ENCODE assay signal across 2 cellular contexts in the genomic region with DNA sequence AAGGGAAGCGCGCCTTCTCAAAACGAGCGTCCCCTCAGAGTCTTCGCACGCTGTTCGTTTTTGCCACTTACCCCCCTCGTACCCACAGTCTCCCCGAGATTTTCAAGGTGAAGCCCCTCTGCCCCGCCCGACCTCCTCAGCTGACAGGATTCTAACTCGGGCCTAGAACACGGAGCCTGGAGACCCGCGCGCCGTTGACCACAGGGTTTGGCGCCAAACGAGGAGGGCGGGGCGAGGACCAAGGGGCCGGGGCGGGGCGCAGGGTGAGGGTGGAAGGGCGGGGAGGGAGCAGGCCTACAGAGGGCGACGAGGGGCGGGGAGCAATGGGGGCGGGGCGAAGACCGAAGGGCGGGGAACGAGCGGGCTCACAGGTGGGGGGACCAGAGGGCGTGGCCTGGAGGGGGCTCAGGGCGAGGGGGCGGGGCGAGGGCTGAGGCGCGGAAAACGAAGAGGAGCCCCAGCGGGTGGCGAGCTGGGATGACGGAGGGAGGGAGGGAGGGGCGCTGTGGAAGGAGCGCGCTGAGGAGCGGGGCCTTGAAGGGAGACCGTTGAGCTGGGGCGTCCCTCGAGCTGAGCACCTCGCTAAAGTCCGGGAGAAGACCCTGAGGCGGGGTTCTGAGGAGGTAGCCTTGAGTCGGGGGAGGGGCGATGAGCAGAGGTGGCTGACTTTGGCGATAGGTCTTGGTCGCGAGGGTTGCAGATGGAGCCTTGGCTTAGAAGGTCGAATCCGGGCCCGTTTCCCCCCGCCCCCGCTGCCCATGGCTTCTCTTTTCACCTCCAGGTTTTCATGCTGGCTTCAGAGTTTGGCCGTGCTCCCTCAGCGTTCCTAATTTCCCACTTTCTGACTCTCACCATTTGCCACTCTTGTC.
A peak's percentile ranks its signal among the peaks of the same experiment; 100 is the strongest.
TF ChIP-seq lines count a peak whose summit lies in the region.

A gene with protein sequence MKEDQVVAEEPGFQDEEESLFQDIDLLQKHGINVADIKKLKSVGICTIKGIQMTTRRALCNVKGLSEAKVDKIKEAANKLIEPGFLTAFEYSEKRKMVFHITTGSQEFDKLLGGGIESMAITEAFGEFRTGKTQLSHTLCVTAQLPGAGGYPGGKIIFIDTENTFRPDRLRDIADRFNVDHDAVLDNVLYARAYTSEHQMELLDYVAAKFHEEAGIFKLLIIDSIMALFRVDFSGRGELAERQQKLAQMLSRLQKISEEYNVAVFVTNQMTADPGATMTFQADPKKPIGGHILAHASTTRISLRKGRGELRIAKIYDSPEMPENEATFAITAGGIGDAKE (minus strand): TSS at position 212 of the 869 bp plus-strand sequence. CDS start 1,927 bp downstream, outside the sequence.

TF ChIP-seq in HEK293, 187 proteins besides CTCF, POLR2A, EP300 and RAD21 (continued from another document and continues in another):
- TF ChIP-seq, protein P1, sequence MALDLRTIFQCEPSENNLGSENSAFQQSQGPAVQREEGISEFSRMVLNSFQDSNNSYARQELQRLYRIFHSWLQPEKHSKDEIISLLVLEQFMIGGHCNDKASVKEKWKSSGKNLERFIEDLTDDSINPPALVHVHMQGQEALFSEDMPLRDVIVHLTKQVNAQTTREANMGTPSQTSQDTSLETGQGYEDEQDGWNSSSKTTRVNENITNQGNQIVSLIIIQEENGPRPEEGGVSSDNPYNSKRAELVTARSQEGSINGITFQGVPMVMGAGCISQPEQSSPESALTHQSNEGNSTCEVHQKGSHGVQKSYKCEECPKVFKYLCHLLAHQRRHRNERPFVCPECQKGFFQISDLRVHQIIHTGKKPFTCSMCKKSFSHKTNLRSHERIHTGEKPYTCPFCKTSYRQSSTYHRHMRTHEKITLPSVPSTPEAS (tag by site-specific recombination; IDR thresholded peaks at IDR 0.05): 0 out of 2 replicates have a peak, but pooled peaks have one; percentile 8
- peak; percentile 61; the same call in 1 of the 2 replicates for TF ChIP-seq YY1 (tag by site-specific recombination; IDR thresholded peaks at IDR 0.05)
- no peak; the same call in 1 of the 2 replicates for TF ChIP-seq ZNF394 (tag by site-specific recombination; IDR thresholded peaks at IDR 0.05; ENCODE audit: borderline replicate concordance)
- 0 out of 2 replicates have a peak, but pooled peaks have one; percentile 54 for TF ChIP-seq ZFP37 (tag by site-specific recombination; IDR thresholded peaks at IDR 0.05)
- TF ChIP-seq SP2 (tag by site-specific recombination; IDR thresholded peaks at IDR 0.05): peak; percentile 58
- TF ChIP-seq, protein P2, sequence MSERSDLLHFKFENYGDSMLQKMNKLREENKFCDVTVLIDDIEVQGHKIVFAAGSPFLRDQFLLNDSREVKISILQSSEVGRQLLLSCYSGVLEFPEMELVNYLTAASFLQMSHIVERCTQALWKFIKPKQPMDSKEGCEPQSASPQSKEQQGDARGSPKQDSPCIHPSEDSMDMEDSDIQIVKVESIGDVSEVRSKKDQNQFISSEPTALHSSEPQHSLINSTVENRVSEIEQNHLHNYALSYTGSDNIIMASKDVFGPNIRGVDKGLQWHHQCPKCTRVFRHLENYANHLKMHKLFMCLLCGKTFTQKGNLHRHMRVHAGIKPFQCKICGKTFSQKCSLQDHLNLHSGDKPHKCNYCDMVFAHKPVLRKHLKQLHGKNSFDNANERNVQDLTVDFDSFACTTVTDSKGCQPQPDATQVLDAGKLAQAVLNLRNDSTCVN (tag by site-specific recombination; optimal IDR thresholded peaks at IDR 0.05): peak; percentile 69
- peak; percentile 52; the same call in 1 of the 2 replicates for TF ChIP-seq ZNF184 (tag by site-specific recombination; IDR thresholded peaks at IDR 0.05)
- no peak for TF ChIP-seq REPIN1 (tag by site-specific recombination; IDR thresholded peaks at IDR 0.05; ENCODE audit: low read depth)
- TF ChIP-seq, protein P3, sequence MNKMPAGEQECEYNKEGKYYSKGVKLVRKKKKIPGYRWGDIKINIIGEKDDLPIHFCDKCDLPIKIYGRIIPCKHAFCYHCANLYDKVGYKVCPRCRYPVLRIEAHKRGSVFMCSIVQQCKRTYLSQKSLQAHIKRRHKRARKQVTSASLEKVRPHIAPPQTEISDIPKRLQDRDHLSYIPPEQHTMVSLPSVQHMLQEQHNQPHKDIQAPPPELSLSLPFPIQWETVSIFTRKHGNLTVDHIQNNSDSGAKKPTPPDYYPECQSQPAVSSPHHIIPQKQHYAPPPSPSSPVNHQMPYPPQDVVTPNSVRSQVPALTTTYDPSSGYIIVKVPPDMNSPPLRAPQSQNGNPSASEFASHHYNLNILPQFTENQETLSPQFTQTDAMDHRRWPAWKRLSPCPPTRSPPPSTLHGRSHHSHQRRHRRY (tag by site-specific recombination; IDR thresholded peaks at IDR 0.05): no peak
- TF ChIP-seq, protein P4, sequence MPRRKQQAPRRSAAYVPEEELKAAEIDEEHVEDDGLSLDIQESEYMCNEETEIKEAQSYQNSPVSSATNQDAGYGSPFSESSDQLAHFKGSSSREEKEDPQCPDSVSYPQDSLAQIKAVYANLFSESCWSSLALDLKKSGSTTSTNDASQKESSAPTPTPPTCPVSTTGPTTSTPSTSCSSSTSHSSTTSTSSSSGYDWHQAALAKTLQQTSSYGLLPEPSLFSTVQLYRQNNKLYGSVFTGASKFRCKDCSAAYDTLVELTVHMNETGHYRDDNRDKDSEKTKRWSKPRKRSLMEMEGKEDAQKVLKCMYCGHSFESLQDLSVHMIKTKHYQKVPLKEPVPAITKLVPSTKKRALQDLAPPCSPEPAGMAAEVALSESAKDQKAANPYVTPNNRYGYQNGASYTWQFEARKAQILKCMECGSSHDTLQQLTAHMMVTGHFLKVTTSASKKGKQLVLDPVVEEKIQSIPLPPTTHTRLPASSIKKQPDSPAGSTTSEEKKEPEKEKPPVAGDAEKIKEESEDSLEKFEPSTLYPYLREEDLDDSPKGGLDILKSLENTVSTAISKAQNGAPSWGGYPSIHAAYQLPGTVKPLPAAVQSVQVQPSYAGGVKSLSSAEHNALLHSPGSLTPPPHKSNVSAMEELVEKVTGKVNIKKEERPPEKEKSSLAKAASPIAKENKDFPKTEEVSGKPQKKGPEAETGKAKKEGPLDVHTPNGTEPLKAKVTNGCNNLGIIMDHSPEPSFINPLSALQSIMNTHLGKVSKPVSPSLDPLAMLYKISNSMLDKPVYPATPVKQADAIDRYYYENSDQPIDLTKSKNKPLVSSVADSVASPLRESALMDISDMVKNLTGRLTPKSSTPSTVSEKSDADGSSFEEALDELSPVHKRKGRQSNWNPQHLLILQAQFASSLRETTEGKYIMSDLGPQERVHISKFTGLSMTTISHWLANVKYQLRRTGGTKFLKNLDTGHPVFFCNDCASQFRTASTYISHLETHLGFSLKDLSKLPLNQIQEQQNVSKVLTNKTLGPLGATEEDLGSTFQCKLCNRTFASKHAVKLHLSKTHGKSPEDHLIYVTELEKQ (tag by site-specific recombination; IDR thresholded peaks at IDR 0.05; ENCODE audit: borderline replicate concordance): 0 out of 2 replicates have a peak, but pooled peaks have one; percentile 28
- TF ChIP-seq SP3 (tag by site-specific recombination; IDR thresholded peaks at IDR 0.05): peak; percentile 66
- TF ChIP-seq ZNF843 (tag by site-specific recombination; IDR thresholded peaks at IDR 0.05): peak; percentile 68; the same call in 1 of the 2 replicates
- TF ChIP-seq ZSCAN30 (tag by site-specific recombination; IDR thresholded peaks at IDR 0.05): 0 out of 2 replicates have a peak, but pooled peaks have one; percentile 71
- TF ChIP-seq ZNF391 (tag by site-specific recombination; IDR thresholded peaks at IDR 0.05; ENCODE audit: borderline replicate concordance, low read depth): peak; percentile 73
- TF ChIP-seq ZEB2 (tag by site-specific recombination; IDR thresholded peaks at IDR 0.05): peak; percentile 63
- TF ChIP-seq ZFP3 (tag by site-specific recombination; IDR thresholded peaks at IDR 0.05; ENCODE audit: low read depth): no peak
- peak; percentile 51; the same call in 1 of the 2 replicates for TF ChIP-seq ZNF2 (tag by site-specific recombination; IDR thresholded peaks at IDR 0.05)
- TF ChIP-seq ZNF24 (tag by site-specific recombination; IDR thresholded peaks at IDR 0.05): peak; percentile 47; the same call in 1 of the 2 replicates

TF ChIP-seq in K562, 482 proteins besides CTCF, POLR2A, EP300 and RAD21 (continued from another document and continues in another):
- TF ChIP-seq, protein P5, sequence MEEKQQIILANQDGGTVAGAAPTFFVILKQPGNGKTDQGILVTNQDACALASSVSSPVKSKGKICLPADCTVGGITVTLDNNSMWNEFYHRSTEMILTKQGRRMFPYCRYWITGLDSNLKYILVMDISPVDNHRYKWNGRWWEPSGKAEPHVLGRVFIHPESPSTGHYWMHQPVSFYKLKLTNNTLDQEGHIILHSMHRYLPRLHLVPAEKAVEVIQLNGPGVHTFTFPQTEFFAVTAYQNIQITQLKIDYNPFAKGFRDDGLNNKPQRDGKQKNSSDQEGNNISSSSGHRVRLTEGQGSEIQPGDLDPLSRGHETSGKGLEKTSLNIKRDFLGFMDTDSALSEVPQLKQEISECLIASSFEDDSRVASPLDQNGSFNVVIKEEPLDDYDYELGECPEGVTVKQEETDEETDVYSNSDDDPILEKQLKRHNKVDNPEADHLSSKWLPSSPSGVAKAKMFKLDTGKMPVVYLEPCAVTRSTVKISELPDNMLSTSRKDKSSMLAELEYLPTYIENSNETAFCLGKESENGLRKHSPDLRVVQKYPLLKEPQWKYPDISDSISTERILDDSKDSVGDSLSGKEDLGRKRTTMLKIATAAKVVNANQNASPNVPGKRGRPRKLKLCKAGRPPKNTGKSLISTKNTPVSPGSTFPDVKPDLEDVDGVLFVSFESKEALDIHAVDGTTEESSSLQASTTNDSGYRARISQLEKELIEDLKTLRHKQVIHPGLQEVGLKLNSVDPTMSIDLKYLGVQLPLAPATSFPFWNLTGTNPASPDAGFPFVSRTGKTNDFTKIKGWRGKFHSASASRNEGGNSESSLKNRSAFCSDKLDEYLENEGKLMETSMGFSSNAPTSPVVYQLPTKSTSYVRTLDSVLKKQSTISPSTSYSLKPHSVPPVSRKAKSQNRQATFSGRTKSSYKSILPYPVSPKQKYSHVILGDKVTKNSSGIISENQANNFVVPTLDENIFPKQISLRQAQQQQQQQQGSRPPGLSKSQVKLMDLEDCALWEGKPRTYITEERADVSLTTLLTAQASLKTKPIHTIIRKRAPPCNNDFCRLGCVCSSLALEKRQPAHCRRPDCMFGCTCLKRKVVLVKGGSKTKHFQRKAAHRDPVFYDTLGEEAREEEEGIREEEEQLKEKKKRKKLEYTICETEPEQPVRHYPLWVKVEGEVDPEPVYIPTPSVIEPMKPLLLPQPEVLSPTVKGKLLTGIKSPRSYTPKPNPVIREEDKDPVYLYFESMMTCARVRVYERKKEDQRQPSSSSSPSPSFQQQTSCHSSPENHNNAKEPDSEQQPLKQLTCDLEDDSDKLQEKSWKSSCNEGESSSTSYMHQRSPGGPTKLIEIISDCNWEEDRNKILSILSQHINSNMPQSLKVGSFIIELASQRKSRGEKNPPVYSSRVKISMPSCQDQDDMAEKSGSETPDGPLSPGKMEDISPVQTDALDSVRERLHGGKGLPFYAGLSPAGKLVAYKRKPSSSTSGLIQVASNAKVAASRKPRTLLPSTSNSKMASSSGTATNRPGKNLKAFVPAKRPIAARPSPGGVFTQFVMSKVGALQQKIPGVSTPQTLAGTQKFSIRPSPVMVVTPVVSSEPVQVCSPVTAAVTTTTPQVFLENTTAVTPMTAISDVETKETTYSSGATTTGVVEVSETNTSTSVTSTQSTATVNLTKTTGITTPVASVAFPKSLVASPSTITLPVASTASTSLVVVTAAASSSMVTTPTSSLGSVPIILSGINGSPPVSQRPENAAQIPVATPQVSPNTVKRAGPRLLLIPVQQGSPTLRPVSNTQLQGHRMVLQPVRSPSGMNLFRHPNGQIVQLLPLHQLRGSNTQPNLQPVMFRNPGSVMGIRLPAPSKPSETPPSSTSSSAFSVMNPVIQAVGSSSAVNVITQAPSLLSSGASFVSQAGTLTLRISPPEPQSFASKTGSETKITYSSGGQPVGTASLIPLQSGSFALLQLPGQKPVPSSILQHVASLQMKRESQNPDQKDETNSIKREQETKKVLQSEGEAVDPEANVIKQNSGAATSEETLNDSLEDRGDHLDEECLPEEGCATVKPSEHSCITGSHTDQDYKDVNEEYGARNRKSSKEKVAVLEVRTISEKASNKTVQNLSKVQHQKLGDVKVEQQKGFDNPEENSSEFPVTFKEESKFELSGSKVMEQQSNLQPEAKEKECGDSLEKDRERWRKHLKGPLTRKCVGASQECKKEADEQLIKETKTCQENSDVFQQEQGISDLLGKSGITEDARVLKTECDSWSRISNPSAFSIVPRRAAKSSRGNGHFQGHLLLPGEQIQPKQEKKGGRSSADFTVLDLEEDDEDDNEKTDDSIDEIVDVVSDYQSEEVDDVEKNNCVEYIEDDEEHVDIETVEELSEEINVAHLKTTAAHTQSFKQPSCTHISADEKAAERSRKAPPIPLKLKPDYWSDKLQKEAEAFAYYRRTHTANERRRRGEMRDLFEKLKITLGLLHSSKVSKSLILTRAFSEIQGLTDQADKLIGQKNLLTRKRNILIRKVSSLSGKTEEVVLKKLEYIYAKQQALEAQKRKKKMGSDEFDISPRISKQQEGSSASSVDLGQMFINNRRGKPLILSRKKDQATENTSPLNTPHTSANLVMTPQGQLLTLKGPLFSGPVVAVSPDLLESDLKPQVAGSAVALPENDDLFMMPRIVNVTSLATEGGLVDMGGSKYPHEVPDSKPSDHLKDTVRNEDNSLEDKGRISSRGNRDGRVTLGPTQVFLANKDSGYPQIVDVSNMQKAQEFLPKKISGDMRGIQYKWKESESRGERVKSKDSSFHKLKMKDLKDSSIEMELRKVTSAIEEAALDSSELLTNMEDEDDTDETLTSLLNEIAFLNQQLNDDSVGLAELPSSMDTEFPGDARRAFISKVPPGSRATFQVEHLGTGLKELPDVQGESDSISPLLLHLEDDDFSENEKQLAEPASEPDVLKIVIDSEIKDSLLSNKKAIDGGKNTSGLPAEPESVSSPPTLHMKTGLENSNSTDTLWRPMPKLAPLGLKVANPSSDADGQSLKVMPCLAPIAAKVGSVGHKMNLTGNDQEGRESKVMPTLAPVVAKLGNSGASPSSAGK (IDR thresholded peaks at IDR 0.05): peak; percentile 68; the same call in 1 of the 2 replicates
- TF ChIP-seq, protein P6, sequence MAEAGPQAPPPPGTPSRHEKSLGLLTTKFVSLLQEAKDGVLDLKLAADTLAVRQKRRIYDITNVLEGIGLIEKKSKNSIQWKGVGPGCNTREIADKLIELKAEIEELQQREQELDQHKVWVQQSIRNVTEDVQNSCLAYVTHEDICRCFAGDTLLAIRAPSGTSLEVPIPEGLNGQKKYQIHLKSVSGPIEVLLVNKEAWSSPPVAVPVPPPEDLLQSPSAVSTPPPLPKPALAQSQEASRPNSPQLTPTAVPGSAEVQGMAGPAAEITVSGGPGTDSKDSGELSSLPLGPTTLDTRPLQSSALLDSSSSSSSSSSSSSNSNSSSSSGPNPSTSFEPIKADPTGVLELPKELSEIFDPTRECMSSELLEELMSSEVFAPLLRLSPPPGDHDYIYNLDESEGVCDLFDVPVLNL (CRISPR knock-in tag; IDR thresholded peaks at IDR 0.05; ENCODE audit: low read depth): 0 out of 2 replicates have a peak, but pooled peaks have one; percentile 53
- TF ChIP-seq, protein P7, sequence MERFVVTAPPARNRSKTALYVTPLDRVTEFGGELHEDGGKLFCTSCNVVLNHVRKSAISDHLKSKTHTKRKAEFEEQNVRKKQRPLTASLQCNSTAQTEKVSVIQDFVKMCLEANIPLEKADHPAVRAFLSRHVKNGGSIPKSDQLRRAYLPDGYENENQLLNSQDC (CRISPR knock-in tag; IDR thresholded peaks at IDR 0.05): no peak
- TF ChIP-seq HDAC2 (IDR thresholded peaks at IDR 0.05): 0 out of 2 replicates have a peak, but pooled peaks have one; percentile 32
- no peak; the same call in 1 of the 2 replicates for TF ChIP-seq HCFC1 (IDR thresholded peaks at IDR 0.05; ENCODE audit: low read depth, low read length)
- TF ChIP-seq ETS2 (tag; IDR thresholded peaks at IDR 0.05; ENCODE audit: borderline replicate concordance, poor library complexity, severe bottlenecking): no peak
